ENCODE assay signal across 1 cellular context in the genomic region with DNA sequence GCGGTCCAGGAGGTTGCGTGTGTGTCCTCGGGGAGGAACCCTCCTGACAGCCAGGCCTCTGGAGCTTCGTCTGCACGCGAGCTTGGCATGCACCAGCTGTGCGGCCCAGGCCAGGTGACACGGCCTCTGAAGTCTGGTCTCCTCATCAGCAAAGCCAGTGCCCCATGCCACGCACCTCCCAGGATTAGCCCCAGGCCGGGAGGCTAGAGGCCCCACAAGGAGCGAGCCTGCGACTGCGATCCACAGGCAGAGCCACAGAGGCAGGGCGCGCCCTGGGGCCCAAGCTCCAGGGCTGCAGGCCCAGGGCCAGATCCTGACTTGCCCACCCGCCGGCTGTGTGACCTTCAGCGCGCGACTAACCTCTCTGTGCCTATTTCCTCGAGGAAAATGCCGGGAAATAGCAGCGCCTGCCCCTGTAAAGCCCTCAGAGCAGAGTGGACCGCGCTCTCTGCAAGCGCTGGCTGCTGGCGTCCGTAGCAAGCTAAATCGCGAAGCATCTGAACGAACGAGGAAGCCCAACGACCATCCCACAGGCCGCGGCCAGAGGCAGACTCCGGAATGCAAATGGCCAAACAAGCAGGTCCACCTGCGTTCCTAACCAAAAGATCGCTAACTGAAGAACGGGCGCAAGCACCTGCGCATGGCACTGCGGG.
TF ChIP-seq lines count a peak whose summit lies in the region.

No MANE protein-coding gene starts in this region.

TF ChIP-seq in HEK293, 187 proteins besides CTCF, POLR2A, EP300 and RAD21 (continued from another document):
- TF ChIP-seq PATZ1 (tag by site-specific recombination; IDR thresholded peaks at IDR 0.05) (0 out of 2 replicates have a peak, but pooled peaks have one; percentile 26), ZNF670 (tag by site-specific recombination; IDR thresholded peaks at IDR 0.05; ENCODE audit: low read depth) (no peak), OVOL3 (tag by site-specific recombination; IDR thresholded peaks at IDR 0.05) (no peak), ZXDB (tag by site-specific recombination; IDR thresholded peaks at IDR 0.05) (peak; percentile 46; the same call in 1 of the 2 replicates), ZNF335 (tag by site-specific recombination; conservative IDR thresholded peaks at IDR 0.05) (peak; percentile 42; the same call in 1 of the 2 replicates), ZNF600 (tag by site-specific recombination; IDR thresholded peaks at IDR 0.05) (peak; percentile 66), ZNF140 (tag by site-specific recombination; IDR thresholded peaks at IDR 0.05) (no peak), ZNF423 (tag by site-specific recombination; IDR thresholded peaks at IDR 0.05) (no peak; the same call in 1 of the 2 replicates), ZNF549 (tag by site-specific recombination; IDR thresholded peaks at IDR 0.05) (no peak), ZNF350 (tag by site-specific recombination; IDR thresholded peaks at IDR 0.05) (no peak), ZFHX2 (tag by site-specific recombination; conservative IDR thresholded peaks at IDR 0.05) (peak; percentile 52; the same call in 1 of the 2 replicates), WT1 (tag by site-specific recombination; IDR thresholded peaks at IDR 0.05) (no peak), ZNF768 (tag by site-specific recombination; IDR thresholded peaks at IDR 0.05) (peak; percentile 99), ZNF266 (tag by site-specific recombination; IDR thresholded peaks at IDR 0.05; ENCODE audit: low read depth) (no peak), ZNF324 (tag by site-specific recombination; IDR thresholded peaks at IDR 0.05) (0 out of 2 replicates have a peak, but pooled peaks have one; percentile 52), ZEB2 (tag by site-specific recombination; IDR thresholded peaks at IDR 0.05) (no peak), ZNF629 (tag by site-specific recombination; IDR thresholded peaks at IDR 0.05) (peak; percentile 38; the same call in 1 of the 2 replicates), ZNF18 (tag by site-specific recombination; IDR thresholded peaks at IDR 0.05) (no peak), OSR2 (tag by site-specific recombination; IDR thresholded peaks at IDR 0.05) (no peak)
- TF ChIP-seq, protein P1, sequence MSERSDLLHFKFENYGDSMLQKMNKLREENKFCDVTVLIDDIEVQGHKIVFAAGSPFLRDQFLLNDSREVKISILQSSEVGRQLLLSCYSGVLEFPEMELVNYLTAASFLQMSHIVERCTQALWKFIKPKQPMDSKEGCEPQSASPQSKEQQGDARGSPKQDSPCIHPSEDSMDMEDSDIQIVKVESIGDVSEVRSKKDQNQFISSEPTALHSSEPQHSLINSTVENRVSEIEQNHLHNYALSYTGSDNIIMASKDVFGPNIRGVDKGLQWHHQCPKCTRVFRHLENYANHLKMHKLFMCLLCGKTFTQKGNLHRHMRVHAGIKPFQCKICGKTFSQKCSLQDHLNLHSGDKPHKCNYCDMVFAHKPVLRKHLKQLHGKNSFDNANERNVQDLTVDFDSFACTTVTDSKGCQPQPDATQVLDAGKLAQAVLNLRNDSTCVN (tag by site-specific recombination; optimal IDR thresholded peaks at IDR 0.05), result peak; percentile 73
- TF ChIP-seq, protein P2, sequence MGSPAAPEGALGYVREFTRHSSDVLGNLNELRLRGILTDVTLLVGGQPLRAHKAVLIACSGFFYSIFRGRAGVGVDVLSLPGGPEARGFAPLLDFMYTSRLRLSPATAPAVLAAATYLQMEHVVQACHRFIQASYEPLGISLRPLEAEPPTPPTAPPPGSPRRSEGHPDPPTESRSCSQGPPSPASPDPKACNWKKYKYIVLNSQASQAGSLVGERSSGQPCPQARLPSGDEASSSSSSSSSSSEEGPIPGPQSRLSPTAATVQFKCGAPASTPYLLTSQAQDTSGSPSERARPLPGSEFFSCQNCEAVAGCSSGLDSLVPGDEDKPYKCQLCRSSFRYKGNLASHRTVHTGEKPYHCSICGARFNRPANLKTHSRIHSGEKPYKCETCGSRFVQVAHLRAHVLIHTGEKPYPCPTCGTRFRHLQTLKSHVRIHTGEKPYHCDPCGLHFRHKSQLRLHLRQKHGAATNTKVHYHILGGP (tag by site-specific recombination; IDR thresholded peaks at IDR 0.05), result no peak
- TF ChIP-seq, protein P3, sequence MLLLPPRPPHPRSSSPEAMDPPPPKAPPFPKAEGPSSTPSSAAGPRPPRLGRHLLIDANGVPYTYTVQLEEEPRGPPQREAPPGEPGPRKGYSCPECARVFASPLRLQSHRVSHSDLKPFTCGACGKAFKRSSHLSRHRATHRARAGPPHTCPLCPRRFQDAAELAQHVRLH (tag by site-specific recombination; IDR thresholded peaks at IDR 0.05), result peak; percentile 72; the same call in 1 of the 2 replicates
- TF ChIP-seq, protein P4, sequence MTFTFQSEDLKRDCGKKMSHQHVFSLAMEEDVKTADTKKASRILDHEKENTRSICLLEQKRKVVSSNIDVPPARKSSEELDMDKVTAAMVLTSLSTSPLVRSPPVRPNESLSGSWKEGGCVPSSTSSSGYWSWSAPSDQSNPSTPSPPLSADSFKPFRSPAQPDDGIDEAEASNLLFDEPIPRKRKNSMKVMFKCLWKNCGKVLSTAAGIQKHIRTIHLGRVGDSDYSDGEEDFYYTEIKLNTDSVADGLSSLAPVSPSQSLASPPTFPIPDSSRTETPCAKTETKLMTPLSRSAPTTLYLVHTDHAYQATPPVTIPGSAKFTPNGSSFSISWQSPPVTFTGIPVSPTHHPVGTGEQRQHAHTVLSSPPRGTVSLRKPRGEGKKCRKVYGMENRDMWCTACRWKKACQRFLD (tag by site-specific recombination; IDR thresholded peaks at IDR 0.05), result no peak
- TF ChIP-seq, protein P5, sequence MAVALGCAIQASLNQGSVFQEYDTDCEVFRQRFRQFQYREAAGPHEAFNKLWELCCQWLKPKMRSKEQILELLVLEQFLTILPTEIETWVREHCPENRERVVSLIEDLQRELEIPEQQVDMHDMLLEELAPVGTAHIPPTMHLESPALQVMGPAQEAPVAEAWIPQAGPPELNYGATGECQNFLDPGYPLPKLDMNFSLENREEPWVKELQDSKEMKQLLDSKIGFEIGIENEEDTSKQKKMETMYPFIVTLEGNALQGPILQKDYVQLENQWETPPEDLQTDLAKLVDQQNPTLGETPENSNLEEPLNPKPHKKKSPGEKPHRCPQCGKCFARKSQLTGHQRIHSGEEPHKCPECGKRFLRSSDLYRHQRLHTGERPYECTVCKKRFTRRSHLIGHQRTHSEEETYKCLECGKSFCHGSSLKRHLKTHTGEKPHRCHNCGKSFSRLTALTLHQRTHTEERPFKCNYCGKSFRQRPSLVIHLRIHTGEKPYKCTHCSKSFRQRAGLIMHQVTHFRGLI (tag by site-specific recombination; IDR thresholded peaks at IDR 0.05), result peak; percentile 85
- TF ChIP-seq, protein P6, sequence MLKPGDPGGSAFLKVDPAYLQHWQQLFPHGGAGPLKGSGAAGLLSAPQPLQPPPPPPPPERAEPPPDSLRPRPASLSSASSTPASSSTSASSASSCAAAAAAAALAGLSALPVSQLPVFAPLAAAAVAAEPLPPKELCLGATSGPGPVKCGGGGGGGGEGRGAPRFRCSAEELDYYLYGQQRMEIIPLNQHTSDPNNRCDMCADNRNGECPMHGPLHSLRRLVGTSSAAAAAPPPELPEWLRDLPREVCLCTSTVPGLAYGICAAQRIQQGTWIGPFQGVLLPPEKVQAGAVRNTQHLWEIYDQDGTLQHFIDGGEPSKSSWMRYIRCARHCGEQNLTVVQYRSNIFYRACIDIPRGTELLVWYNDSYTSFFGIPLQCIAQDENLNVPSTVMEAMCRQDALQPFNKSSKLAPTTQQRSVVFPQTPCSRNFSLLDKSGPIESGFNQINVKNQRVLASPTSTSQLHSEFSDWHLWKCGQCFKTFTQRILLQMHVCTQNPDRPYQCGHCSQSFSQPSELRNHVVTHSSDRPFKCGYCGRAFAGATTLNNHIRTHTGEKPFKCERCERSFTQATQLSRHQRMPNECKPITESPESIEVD (tag by site-specific recombination; IDR thresholded peaks at IDR 0.05), result no peak
- TF ChIP-seq, protein P7, sequence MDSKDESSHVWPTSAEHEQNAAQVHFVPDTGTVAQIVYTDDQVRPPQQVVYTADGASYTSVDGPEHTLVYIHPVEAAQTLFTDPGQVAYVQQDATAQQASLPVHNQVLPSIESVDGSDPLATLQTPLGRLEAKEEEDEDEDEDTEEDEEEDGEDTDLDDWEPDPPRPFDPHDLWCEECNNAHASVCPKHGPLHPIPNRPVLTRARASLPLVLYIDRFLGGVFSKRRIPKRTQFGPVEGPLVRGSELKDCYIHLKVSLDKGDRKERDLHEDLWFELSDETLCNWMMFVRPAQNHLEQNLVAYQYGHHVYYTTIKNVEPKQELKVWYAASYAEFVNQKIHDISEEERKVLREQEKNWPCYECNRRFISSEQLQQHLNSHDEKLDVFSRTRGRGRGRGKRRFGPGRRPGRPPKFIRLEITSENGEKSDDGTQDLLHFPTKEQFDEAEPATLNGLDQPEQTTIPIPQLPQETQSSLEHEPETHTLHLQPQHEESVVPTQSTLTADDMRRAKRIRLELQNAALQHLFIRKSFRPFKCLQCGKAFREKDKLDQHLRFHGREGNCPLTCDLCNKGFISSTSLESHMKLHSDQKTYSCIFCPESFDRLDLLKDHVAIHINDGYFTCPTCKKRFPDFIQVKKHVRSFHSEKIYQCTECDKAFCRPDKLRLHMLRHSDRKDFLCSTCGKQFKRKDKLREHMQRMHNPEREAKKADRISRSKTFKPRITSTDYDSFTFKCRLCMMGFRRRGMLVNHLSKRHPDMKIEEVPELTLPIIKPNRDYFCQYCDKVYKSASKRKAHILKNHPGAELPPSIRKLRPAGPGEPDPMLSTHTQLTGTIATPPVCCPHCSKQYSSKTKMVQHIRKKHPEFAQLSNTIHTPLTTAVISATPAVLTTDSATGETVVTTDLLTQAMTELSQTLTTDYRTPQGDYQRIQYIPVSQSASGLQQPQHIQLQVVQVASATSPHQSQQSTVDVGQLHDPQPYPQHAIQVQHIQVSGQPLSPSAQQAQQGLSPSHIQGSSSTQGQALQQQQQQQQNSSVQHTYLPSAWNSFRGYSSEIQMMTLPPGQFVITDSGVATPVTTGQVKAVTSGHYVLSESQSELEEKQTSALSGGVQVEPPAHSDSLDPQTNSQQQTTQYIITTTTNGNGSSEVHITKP (tag by site-specific recombination; IDR thresholded peaks at IDR 0.05), result no peak
- TF ChIP-seq, protein P8, sequence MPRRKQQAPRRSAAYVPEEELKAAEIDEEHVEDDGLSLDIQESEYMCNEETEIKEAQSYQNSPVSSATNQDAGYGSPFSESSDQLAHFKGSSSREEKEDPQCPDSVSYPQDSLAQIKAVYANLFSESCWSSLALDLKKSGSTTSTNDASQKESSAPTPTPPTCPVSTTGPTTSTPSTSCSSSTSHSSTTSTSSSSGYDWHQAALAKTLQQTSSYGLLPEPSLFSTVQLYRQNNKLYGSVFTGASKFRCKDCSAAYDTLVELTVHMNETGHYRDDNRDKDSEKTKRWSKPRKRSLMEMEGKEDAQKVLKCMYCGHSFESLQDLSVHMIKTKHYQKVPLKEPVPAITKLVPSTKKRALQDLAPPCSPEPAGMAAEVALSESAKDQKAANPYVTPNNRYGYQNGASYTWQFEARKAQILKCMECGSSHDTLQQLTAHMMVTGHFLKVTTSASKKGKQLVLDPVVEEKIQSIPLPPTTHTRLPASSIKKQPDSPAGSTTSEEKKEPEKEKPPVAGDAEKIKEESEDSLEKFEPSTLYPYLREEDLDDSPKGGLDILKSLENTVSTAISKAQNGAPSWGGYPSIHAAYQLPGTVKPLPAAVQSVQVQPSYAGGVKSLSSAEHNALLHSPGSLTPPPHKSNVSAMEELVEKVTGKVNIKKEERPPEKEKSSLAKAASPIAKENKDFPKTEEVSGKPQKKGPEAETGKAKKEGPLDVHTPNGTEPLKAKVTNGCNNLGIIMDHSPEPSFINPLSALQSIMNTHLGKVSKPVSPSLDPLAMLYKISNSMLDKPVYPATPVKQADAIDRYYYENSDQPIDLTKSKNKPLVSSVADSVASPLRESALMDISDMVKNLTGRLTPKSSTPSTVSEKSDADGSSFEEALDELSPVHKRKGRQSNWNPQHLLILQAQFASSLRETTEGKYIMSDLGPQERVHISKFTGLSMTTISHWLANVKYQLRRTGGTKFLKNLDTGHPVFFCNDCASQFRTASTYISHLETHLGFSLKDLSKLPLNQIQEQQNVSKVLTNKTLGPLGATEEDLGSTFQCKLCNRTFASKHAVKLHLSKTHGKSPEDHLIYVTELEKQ (tag by site-specific recombination; IDR thresholded peaks at IDR 0.05; ENCODE audit: borderline replicate concordance), result no peak
